Comparison of ENCODE assay signal across 16 cellular contexts in the genomic region with DNA sequence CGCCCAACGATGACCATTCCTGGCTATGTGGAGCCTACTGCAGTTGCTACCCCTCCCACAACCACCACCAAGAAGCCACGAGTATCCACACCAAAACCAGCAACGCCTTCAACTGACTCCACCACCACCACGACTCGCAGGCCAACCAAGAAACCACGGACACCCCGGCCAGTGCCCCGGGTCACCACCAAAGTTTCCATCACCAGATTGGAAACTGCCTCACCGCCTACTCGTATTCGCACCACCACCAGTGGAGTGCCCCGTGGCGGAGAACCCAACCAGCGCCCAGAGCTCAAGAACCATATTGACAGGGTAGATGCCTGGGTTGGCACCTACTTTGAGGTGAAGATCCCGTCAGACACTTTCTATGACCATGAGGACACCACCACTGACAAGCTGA.
"Had no signal": no experiment of that assay in that cellular context is flagged by ENCODE, and none has a peak within 500 bp of the region (broad histone marks: within the 10 kb centered on the region; RNA-seq: fewer than 3 reads in every experiment).

No MANE protein-coding gene starts in this region.

- H3K4me3 ChIP-seq: esophagus muscularis mucosa, hepatocyte, sigmoid colon, stomach had no signal

- H3K27me3 ChIP-seq: esophagus muscularis mucosa, hepatocyte, sigmoid colon, stomach had no signal

- H3K27ac ChIP-seq: esophagus muscularis mucosa, hepatocyte, sigmoid colon, stomach had no signal

- ATAC-seq: left cardiac atrium; naive thymus-derived CD8-positive, alpha-beta T cell had no signal

- H3K27ac Mint-ChIP-seq: activated CD4-positive, alpha-beta memory T cell treated with anti-CD3 and anti-CD28 coated beads for 36 hours; activated naive CD4-positive, alpha-beta T cell treated with anti-CD3 and anti-CD28 coated beads, Interleukin-2, amount 50 U/mL, for 24 hours; activated T-cell treated with anti-CD3 and anti-CD28 coated beads, Interleukin-2, amount 50 U/mL, for 24 hours; dendritic cell treated with granulocyte-macrophage colony-stimulating factor and Interleukin-4, amounts not matched to agents 40 ng/mL and 50 ng/mL, for 4 days; T-helper 2 cell treated with Interferon-gamma antibody and Interleukin-4, amounts not matched to agents 5 μg/mL and 100 μg/mL, for 36 hours had no signal

- H3K9me3 Mint-ChIP-seq: activated CD4-positive, alpha-beta memory T cell treated with anti-CD3 and anti-CD28 coated beads for 36 hours; activated naive CD4-positive, alpha-beta T cell treated with anti-CD3 and anti-CD28 coated beads, Interleukin-2, amount 50 U/mL, for 24 hours; activated T-cell treated with anti-CD3 and anti-CD28 coated beads, Interleukin-2, amount 50 U/mL, for 24 hours; dendritic cell treated with granulocyte-macrophage colony-stimulating factor and Interleukin-4, amounts not matched to agents 40 ng/mL and 50 ng/mL, for 4 days; naive thymus-derived CD8-positive, alpha-beta T cell; T-helper 2 cell treated with Interferon-gamma antibody and Interleukin-4, amounts not matched to agents 5 μg/mL and 100 μg/mL, for 36 hours had no signal

- H3K27me3 Mint-ChIP-seq: activated CD4-positive, alpha-beta memory T cell treated with anti-CD3 and anti-CD28 coated beads for 36 hours; activated naive CD4-positive, alpha-beta T cell treated with anti-CD3 and anti-CD28 coated beads, Interleukin-2, amount 50 U/mL, for 24 hours; activated T-cell treated with anti-CD3 and anti-CD28 coated beads, Interleukin-2, amount 50 U/mL, for 24 hours; dendritic cell treated with granulocyte-macrophage colony-stimulating factor and Interleukin-4, amounts not matched to agents 40 ng/mL and 50 ng/mL, for 4 days; naive thymus-derived CD8-positive, alpha-beta T cell had no signal

- DNase-seq: activated CD4-positive, alpha-beta memory T cell treated with anti-CD3 and anti-CD28 coated beads for 36 hours; activated effector memory CD4-positive, alpha-beta T cell treated with Interleukin-2 at 50 U/mL for 16 hours; activated T-cell treated with anti-CD3 and anti-CD28 coated beads, Interleukin-2, amount 50 U/mL, for 24 hours; effector CD8-positive, alpha-beta T cell; left cardiac atrium; mesendoderm; naive thymus-derived CD8-positive, alpha-beta T cell; sigmoid colon; stomach; SW 1271; trophoblast cell had no signal

- H3K4me3 Mint-ChIP-seq: activated CD4-positive, alpha-beta memory T cell treated with anti-CD3 and anti-CD28 coated beads for 36 hours; activated naive CD4-positive, alpha-beta T cell treated with anti-CD3 and anti-CD28 coated beads, Interleukin-2, amount 50 U/mL, for 24 hours; activated T-cell treated with anti-CD3 and anti-CD28 coated beads, Interleukin-2, amount 50 U/mL, for 24 hours; dendritic cell treated with granulocyte-macrophage colony-stimulating factor and Interleukin-4, amounts not matched to agents 40 ng/mL and 50 ng/mL, for 4 days; naive thymus-derived CD8-positive, alpha-beta T cell; T-helper 2 cell treated with Interferon-gamma antibody and Interleukin-4, amounts not matched to agents 5 μg/mL and 100 μg/mL, for 36 hours had no signal

- H3K9me3 ChIP-seq: esophagus muscularis mucosa, sigmoid colon, stomach had no signal
